1 cellular context compared by ENCODE assay signal in the genomic region with DNA sequence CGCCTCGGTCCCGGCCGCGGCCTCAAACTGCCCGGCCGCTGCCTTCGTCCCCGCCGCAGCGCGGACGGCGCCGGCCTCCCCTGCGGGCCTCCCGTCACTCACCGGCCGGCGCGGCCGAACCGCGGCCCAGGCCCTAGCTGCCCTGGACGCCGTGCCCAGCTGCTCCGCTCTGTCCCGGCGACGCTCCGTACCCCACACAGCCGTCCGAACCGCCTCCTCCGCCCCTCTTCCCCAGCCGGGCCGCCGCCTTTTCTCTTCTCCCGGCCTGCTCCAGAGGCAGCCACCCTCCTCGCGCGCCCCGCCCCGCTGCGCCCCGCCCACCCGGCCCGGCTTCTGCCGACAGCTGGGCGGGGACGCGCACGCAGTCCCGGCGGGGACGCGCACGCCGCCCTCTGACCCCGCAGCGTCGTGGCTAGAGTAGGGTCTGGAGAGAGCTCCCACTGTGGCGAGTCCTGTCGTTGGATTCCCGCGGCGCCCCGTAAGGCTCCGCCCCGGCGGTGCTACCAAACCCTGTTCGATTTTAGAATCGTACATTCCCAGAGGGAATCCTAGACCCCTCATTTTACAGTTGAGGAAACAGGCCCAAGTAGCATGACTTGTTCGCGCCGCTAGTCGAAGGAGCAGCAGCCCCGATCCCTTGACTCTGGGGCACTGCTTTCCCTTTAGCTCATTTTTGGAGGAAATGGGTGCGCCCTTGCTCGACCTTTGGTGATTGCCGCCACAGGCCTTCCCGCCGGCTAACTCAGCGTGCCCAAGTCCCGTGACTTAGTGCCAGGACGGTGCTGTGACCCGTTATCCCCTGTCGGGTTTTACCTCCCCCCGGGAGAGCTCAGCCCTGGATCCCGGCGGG.
A peak's percentile ranks its signal among the peaks of the same experiment; 100 is the strongest.
TF ChIP-seq lines count a peak whose summit lies in the region.

A gene with protein sequence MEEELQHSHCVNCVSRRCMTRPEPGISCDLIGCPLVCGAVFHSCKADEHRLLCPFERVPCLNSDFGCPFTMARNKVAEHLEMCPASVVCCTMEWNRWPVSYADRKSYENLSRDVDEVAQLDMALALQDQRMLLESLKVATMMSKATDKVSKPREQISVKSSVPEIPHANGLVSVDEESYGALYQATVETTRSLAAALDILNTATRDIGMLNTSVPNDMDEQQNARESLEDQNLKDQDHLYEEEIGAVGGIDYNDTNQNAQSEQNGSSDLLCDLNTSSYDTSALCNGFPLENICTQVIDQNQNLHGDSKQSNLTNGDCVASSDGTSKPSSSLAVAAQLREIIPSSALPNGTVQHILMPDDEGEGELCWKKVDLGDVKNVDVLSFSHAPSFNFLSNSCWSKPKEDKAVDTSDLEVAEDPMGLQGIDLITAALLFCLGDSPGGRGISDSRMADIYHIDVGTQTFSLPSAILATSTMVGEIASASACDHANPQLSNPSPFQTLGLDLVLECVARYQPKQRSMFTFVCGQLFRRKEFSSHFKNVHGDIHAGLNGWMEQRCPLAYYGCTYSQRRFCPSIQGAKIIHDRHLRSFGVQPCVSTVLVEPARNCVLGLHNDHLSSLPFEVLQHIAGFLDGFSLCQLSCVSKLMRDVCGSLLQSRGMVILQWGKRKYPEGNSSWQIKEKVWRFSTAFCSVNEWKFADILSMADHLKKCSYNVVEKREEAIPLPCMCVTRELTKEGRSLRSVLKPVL (minus strand): TSS at position 295 of the 850 bp plus-strand sequence. CDS start 8,390 bp downstream, outside the sequence.

TF ChIP-seq in K562, 482 proteins besides CTCF, POLR2A, EP300 and RAD21 (continued from another document and continues in another):
- TF ChIP-seq ZNF551 (CRISPR knock-in tag; IDR thresholded peaks at IDR 0.05) (no peak), ZNF79 (CRISPR knock-in tag; IDR thresholded peaks at IDR 0.05; ENCODE audit: low read depth) (peak; percentile 14; the same call in 1 of the 2 replicates), KDM2B (CRISPR knock-in tag; IDR thresholded peaks at IDR 0.05) (no peak), ZNF282 (CRISPR knock-in tag; IDR thresholded peaks at IDR 0.05) (no peak), ZNF644 (tag; IDR thresholded peaks at IDR 0.05; ENCODE audit: low read depth) (peak; percentile 90), TGIF2 (CRISPR knock-in tag; IDR thresholded peaks at IDR 0.05) (0 out of 2 replicates have a peak, but pooled peaks have one; percentile 64), RUNX1 (IDR thresholded peaks at IDR 0.05; ENCODE audit: low read depth) (no peak), TAF9B (IDR thresholded peaks at IDR 0.05; ENCODE audit: partially characterized antibody) (peak; percentile 49), CHD2 (IDR thresholded peaks at IDR 0.05; ENCODE audit: low read depth, low read length) (no peak), ARHGAP35 (IDR thresholded peaks at IDR 0.05; ENCODE audit: partially characterized antibody) (no peak), ETS2 (tag; IDR thresholded peaks at IDR 0.05; ENCODE audit: borderline replicate concordance, poor library complexity, severe bottlenecking) (no peak), PHF20 (IDR thresholded peaks at IDR 0.05; ENCODE audit: partially characterized antibody) (peak; percentile 74), MYC (IDR thresholded peaks at IDR 0.05; ENCODE audit: low read depth, low read length) (no peak; the same call in 1 of the 2 replicates), MYC (CRISPR knock-in tag; IDR thresholded peaks at IDR 0.05; ENCODE audit: borderline replicate concordance, low read depth) (peak; percentile 78; the same call in 1 of the 2 replicates), ESRRB (CRISPR knock-in tag; IDR thresholded peaks at IDR 0.05; ENCODE audit: borderline replicate concordance) (no peak), ETV5 (CRISPR knock-in tag; IDR thresholded peaks at IDR 0.05; ENCODE audit: low read depth) (0 out of 2 replicates have a peak, but pooled peaks have one; percentile 33), CBFA2T3 (IDR thresholded peaks at IDR 0.05) (no peak), ARID1B (IDR thresholded peaks at IDR 0.05) (0 out of 2 replicates have a peak, but pooled peaks have one; percentile 18), SMARCC2 (IDR thresholded peaks at IDR 0.05; ENCODE audit: low read depth) (0 out of 2 replicates have a peak, but pooled peaks have one; percentile 21), ZBTB7A (IDR thresholded peaks at IDR 0.05; ENCODE audit: borderline replicate concordance, control insufficient read depth, low read depth, low read length) (peak; percentile 78; the same call in 1 of the 2 replicates), ZNF764 (CRISPR knock-in tag; IDR thresholded peaks at IDR 0.05; ENCODE audit: low read depth) (no peak), ZKSCAN1 (IDR thresholded peaks at IDR 0.05; ENCODE audit: low read depth, low read length) (no peak), ZNF347 (CRISPR knock-in tag; IDR thresholded peaks at IDR 0.05; ENCODE audit: low read depth) (no peak), SIX5 (IDR thresholded peaks at IDR 0.05; ENCODE audit: borderline replicate concordance in 1 of 2, insufficient read depth in 1 of 2, low read depth in 1 of 2, low read length in 2 of 2) (no peak), ZZZ3 (IDR thresholded peaks at IDR 0.05) (no peak), ZNF324 (CRISPR knock-in tag; IDR thresholded peaks at IDR 0.05) (no peak)
- TF ChIP-seq, protein P1, sequence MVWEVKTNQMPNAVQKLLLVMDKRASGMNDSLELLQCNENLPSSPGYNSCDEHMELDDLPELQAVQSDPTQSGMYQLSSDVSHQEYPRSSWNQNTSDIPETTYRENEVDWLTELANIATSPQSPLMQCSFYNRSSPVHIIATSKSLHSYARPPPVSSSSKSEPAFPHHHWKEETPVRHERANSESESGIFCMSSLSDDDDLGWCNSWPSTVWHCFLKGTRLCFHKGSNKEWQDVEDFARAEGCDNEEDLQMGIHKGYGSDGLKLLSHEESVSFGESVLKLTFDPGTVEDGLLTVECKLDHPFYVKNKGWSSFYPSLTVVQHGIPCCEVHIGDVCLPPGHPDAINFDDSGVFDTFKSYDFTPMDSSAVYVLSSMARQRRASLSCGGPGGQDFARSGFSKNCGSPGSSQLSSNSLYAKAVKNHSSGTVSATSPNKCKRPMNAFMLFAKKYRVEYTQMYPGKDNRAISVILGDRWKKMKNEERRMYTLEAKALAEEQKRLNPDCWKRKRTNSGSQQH (CRISPR knock-in tag; IDR thresholded peaks at IDR 0.05): no peak
- TF ChIP-seq, protein P2, sequence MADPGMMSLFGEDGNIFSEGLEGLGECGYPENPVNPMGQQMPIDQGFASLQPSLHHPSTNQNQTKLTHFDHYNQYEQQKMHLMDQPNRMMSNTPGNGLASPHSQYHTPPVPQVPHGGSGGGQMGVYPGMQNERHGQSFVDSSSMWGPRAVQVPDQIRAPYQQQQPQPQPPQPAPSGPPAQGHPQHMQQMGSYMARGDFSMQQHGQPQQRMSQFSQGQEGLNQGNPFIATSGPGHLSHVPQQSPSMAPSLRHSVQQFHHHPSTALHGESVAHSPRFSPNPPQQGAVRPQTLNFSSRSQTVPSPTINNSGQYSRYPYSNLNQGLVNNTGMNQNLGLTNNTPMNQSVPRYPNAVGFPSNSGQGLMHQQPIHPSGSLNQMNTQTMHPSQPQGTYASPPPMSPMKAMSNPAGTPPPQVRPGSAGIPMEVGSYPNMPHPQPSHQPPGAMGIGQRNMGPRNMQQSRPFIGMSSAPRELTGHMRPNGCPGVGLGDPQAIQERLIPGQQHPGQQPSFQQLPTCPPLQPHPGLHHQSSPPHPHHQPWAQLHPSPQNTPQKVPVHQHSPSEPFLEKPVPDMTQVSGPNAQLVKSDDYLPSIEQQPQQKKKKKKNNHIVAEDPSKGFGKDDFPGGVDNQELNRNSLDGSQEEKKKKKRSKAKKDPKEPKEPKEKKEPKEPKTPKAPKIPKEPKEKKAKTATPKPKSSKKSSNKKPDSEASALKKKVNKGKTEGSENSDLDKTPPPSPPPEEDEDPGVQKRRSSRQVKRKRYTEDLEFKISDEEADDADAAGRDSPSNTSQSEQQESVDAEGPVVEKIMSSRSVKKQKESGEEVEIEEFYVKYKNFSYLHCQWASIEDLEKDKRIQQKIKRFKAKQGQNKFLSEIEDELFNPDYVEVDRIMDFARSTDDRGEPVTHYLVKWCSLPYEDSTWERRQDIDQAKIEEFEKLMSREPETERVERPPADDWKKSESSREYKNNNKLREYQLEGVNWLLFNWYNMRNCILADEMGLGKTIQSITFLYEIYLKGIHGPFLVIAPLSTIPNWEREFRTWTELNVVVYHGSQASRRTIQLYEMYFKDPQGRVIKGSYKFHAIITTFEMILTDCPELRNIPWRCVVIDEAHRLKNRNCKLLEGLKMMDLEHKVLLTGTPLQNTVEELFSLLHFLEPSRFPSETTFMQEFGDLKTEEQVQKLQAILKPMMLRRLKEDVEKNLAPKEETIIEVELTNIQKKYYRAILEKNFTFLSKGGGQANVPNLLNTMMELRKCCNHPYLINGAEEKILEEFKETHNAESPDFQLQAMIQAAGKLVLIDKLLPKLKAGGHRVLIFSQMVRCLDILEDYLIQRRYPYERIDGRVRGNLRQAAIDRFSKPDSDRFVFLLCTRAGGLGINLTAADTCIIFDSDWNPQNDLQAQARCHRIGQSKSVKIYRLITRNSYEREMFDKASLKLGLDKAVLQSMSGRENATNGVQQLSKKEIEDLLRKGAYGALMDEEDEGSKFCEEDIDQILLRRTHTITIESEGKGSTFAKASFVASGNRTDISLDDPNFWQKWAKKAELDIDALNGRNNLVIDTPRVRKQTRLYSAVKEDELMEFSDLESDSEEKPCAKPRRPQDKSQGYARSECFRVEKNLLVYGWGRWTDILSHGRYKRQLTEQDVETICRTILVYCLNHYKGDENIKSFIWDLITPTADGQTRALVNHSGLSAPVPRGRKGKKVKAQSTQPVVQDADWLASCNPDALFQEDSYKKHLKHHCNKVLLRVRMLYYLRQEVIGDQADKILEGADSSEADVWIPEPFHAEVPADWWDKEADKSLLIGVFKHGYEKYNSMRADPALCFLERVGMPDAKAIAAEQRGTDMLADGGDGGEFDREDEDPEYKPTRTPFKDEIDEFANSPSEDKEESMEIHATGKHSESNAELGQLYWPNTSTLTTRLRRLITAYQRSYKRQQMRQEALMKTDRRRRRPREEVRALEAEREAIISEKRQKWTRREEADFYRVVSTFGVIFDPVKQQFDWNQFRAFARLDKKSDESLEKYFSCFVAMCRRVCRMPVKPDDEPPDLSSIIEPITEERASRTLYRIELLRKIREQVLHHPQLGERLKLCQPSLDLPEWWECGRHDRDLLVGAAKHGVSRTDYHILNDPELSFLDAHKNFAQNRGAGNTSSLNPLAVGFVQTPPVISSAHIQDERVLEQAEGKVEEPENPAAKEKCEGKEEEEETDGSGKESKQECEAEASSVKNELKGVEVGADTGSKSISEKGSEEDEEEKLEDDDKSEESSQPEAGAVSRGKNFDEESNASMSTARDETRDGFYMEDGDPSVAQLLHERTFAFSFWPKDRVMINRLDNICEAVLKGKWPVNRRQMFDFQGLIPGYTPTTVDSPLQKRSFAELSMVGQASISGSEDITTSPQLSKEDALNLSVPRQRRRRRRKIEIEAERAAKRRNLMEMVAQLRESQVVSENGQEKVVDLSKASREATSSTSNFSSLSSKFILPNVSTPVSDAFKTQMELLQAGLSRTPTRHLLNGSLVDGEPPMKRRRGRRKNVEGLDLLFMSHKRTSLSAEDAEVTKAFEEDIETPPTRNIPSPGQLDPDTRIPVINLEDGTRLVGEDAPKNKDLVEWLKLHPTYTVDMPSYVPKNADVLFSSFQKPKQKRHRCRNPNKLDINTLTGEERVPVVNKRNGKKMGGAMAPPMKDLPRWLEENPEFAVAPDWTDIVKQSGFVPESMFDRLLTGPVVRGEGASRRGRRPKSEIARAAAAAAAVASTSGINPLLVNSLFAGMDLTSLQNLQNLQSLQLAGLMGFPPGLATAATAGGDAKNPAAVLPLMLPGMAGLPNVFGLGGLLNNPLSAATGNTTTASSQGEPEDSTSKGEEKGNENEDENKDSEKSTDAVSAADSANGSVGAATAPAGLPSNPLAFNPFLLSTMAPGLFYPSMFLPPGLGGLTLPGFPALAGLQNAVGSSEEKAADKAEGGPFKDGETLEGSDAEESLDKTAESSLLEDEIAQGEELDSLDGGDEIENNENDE (IDR thresholded peaks at IDR 0.05; ENCODE audit: low read depth, low read length): no peak
- TF ChIP-seq, protein P3, sequence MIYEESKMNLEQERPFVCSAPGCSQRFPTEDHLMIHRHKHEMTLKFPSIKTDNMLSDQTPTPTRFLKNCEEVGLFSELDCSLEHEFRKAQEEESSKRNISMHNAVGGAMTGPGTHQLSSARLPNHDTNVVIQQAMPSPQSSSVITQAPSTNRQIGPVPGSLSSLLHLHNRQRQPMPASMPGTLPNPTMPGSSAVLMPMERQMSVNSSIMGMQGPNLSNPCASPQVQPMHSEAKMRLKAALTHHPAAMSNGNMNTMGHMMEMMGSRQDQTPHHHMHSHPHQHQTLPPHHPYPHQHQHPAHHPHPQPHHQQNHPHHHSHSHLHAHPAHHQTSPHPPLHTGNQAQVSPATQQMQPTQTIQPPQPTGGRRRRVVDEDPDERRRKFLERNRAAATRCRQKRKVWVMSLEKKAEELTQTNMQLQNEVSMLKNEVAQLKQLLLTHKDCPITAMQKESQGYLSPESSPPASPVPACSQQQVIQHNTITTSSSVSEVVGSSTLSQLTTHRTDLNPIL (CRISPR knock-in tag; IDR thresholded peaks at IDR 0.05): no peak
- TF ChIP-seq, protein P4, sequence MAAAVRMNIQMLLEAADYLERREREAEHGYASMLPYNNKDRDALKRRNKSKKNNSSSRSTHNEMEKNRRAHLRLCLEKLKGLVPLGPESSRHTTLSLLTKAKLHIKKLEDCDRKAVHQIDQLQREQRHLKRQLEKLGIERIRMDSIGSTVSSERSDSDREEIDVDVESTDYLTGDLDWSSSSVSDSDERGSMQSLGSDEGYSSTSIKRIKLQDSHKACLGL (CRISPR knock-in tag; IDR thresholded peaks at IDR 0.05; ENCODE audit: borderline replicate concordance, poor library complexity, severe bottlenecking): no peak
- TF ChIP-seq, protein P5, sequence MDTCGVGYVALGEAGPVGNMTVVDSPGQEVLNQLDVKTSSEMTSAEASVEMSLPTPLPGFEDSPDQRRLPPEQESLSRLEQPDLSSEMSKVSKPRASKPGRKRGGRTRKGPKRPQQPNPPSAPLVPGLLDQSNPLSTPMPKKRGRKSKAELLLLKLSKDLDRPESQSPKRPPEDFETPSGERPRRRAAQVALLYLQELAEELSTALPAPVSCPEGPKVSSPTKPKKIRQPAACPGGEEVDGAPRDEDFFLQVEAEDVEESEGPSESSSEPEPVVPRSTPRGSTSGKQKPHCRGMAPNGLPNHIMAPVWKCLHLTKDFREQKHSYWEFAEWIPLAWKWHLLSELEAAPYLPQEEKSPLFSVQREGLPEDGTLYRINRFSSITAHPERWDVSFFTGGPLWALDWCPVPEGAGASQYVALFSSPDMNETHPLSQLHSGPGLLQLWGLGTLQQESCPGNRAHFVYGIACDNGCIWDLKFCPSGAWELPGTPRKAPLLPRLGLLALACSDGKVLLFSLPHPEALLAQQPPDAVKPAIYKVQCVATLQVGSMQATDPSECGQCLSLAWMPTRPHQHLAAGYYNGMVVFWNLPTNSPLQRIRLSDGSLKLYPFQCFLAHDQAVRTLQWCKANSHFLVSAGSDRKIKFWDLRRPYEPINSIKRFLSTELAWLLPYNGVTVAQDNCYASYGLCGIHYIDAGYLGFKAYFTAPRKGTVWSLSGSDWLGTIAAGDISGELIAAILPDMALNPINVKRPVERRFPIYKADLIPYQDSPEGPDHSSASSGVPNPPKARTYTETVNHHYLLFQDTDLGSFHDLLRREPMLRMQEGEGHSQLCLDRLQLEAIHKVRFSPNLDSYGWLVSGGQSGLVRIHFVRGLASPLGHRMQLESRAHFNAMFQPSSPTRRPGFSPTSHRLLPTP (IDR thresholded peaks at IDR 0.05; ENCODE audit: borderline replicate concordance, extremely low read depth, insufficient read length): peak; percentile 2
- TF ChIP-seq, protein P6, sequence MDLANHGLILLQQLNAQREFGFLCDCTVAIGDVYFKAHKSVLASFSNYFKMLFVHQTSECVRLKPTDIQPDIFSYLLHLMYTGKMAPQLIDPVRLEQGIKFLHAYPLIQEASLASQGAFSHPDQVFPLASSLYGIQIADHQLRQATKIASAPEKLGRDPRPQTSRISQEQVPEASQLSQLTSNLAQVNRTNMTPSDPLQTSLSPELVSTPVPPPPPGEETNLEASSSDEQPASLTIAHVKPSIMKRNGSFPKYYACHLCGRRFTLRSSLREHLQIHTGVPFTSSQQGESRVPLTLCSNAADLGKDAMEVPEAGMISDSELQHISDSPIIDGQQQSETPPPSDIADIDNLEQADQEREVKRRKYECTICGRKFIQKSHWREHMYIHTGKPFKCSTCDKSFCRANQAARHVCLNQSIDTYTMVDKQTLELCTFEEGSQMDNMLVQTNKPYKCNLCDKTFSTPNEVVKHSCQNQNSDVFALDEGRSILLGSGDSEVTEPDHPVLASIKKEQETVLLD (IDR thresholded peaks at IDR 0.05): peak; percentile 85
